8 cellular contexts compared by ENCODE assay signal in the genomic region with DNA sequence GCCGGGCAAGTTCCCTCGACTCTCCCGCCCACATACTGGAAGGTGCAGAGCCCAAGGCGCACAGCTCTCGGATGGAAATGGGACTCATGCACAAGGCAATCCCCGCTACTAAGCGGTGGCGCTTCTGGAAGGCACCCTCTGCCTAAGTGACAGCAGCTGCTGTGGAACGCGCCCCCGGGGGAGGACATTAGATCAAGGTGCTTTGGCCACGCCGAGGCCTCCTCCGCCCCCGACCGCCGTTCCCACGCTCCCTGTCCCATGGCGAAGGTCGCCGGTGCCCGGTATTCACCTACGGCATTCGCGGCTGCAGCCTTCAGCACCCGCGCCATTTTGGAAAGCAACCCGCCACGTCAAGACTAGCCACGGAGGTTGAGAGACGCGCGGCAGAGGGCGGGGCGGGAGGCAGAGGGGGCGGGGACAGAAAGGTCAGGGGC. TPM values are rescaled to one million over a fixed set of nuclear protein-coding genes. Genes with fewer than 3 reads are reported as not detected.
A peak's percentile ranks its signal among the peaks of the same experiment; 100 is the strongest.
DNase-seq lines count a peak whose midpoint lies in the region; ATAC-seq and TF ChIP-seq lines count a peak whose summit lies in the region.

TSS of gene MCEE (minus strand) at position 339 of the 434 bp plus-strand sequence. CDS start at position 329, 10 bp downstream.

- H3K36me3 ChIP-seq in sigmoid colon = peaks cover 4 to 20% (median 6%) of the 10 kb centered on the region in 4 donors

- H3K27me3 Mint-ChIP-seq in T-cell = no peaks in the 10 kb centered on the region

- ATAC-seq in HG02759 (IDR thresholded peaks at IDR 0.05; ENCODE audit: unreplicated experiment) = peak; percentile 87
- ATAC-seq in T-cell (replicated peaks in 1 of 4) = peak; percentile 89 to 95 (median 90)

- H3K4me1 ChIP-seq in sigmoid colon = peaks cover 0 to 37% (median 29%) of the 10 kb centered on the region in 4 donors

- peak within 1 kb of the TSS; percentile 68 to 87 (median 80) for H3K4me3 ChIP-seq in sigmoid colon

- POLR2A ChIA-PET in T-cell (lab: Charles Lee) = interaction anchor here (0.6 to 3.1 kb wide), 4 partner anchors 61 to 1405 kb away, joined by 3 to 20 read pairs (median 8); partner anchors contain the start of gene NAGK (in 2 of the 2)

- peaks cover 8% of the 10 kb centered on the region for H3K36me3 Mint-ChIP-seq in T-cell

- TF ChIP-seq EP300 in sigmoid colon (IDR thresholded peaks at IDR 0.05) = no peak

- TF ChIP-seq CTCF in GM13977 (IDR thresholded peaks at IDR 0.05; ENCODE audit: extremely low read depth, insufficient read depth, missing control alignments) = no peak
- no peak for TF ChIP-seq CTCF in sigmoid colon (IDR thresholded peaks at IDR 0.05)

- no peak within 1 kb of the TSS for H3K4me3 Mint-ChIP-seq in T-cell

- no peaks in the 10 kb centered on the region for H3K27me3 ChIP-seq in sigmoid colon

- H3K4me1 Mint-ChIP-seq in T-cell = peaks cover 19 to 26% (median 20%) of the 10 kb centered on the region in 3 donors

- intact Hi-C loops in sigmoid colon (cut with DNase I) = loop anchor here (2.0 to 5.0 kb wide), 4 partner anchors 61 to 202 kb away; partner anchors contain the start of genes ANKRD53, NAGK, PAIP2B and ZNF638

- CTCF ChIA-PET in T-cell (lab: Charles Lee) = interaction anchor here in 1 of 2 donors (0.6 to 1.6 kb wide), 4 partner anchors 55 to 202 kb away, joined by 3 to 5 read pairs (median 4); partner anchors contain the start of gene ZNF638

- no peaks in the 10 kb centered on the region for H3K9me3 Mint-ChIP-seq in T-cell

- peak within 1 kb of the TSS; percentile 88 to 95 (median 92) for H3K27ac ChIP-seq in sigmoid colon

- H3K9me3 ChIP-seq in sigmoid colon = no peaks in the 10 kb centered on the region

- peak within 1 kb of the TSS in 1 of 2 donors; percentile 70 for H3K27ac Mint-ChIP-seq in T-cell

- in situ Hi-C loops in GM13977 (cut with MboI; ENCODE audit: low pct_unique_long_range_greater_than_20kb, low sequenced_read_pairs, unreplicated experiment) = no loop called here

- peak; percentile 29 to 52 for TF ChIP-seq POLR2A in sigmoid colon (IDR thresholded peaks at IDR 0.05)

- WGBS in sigmoid colon, 2 donors = 0 to 1% methylated on average over 36 of the region's 36 CpGs

- DNase-seq in GM13977 (ENCODE audit: low spot score) (peak; percentile 88), NCI-H1105 treated with DMSO at 0.1 percent for 48 hours (lab: John Stamatoyannopoulos, UW) (peak; percentile 82), T-cell (peak in 33 of 34 experiments; percentile 70 to 93 (median 85)), amniotic stem cell (lab: John Stamatoyannopoulos, UW) (peak; percentile 95), hepatic stellate cell (ENCODE audit: low spot score) (peak; percentile 88), sigmoid colon (peak; percentile 93), superior temporal gyrus (ENCODE audit: extremely low spot score) (no peak)

RNA-seq across cellular contexts. Expression of gene MCEE, which starts in this region (rescaled TPM):
- total RNA-seq in T-cell = 10 to 100 TPM; 13.7 to 22.4 (median 19.5) TPM
- total RNA-seq in sigmoid colon = 10 to 100 TPM in 3 of 4 donors, 1 to 10 TPM in 1; 8.1 to 23.5 (median 15.5) TPM
- polyA plus RNA-seq in sigmoid colon = 10 to 100 TPM; 14.6 to 46.2 (median 43.2) TPM
